Comparison of ENCODE assay signal across 20 cellular contexts in the genomic region with DNA sequence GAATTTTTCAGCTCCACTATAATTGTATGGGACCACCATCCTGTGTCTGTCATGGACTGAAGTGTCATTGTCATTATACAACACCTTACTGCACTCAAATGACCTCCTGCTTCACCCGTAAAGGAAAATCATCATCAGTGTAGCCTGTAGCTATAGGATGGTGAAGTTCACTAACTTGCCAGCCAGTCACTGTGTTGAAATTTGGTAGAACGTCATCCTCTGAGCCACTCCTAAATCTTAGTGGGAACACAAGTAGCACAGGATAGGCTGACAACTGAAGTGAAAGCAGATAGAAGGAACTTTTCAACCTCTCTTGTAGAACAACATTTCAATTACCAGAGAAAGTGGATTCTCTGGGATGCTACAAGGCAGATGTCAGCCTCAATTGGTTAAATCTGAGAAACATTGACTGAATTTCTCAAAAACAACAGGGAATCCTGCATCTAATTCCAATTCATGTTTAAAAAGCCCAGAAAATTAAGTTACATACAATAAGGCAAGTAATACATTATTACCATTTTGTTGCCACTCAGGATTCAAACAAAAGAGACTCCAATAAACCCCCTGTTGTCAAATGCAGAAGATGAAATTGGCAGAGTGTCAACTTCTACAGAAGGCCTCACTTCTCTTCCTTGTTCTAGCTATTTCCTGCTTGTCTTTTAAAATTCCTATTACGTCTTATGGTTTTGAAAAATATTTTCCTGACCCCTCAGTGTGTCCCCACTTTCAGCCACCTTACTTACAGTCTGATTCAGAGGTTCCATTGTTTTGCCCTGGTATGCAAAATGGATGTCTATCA.
DNase-seq lines count a peak whose midpoint lies in the region; ATAC-seq, FAIRE-seq and TF ChIP-seq lines count a peak whose summit lies in the region.
"Had no signal": no experiment of that assay in that cellular context is flagged by ENCODE, and none has a peak within 500 bp of the region (broad histone marks: within the 10 kb centered on the region; RNA-seq: fewer than 3 reads in every experiment).

No MANE protein-coding gene starts in this region.

- H3K36me3 ChIP-seq in HCT116 (ENCODE audit: control insufficient read depth in 1 of 2, insufficient read depth in 2 of 2, low read length in 2 of 2) (no peaks in the 10 kb centered on the region), astrocyte (ENCODE audit: insufficient read depth, low read length) (no peaks in the 10 kb centered on the region)
- H3K36me3 ChIP-seq: right atrium auricular region, SJCRH30, thoracic aorta had no signal

- RAD21 ChIA-PET in HCT116 (lab: Charles Lee; ENCODE audit: low non-redundant PET in 1 of 2, low total read pairs in 2 of 2, uncharacterized antibody in 2 of 2, unreplicated experiment in 2 of 2) = no interaction called here

- FAIRE-seq in astrocyte (lab: Jason Lieb, UNC) = no peak

- no peak for TF ChIP-seq POLR2A in HCT116 (IDR thresholded peaks at IDR 0.05; ENCODE audit: borderline replicate concordance, extremely low read depth, insufficient read depth, insufficient read length)

- POLR2A ChIA-PET in HCT116 (lab: Charles Lee) = no interaction called here

- H3K4me1 ChIP-seq in HCT116 (ENCODE audit: control insufficient read depth in 1 of 2, insufficient read depth in 2 of 2, low read length in 2 of 2) (peaks cover 6 to 10% of the 10 kb centered on the region in 2 experiments), astrocyte (ENCODE audit: insufficient read depth, low read length) (peaks cover 33% of the 10 kb centered on the region)
- H3K4me1 ChIP-seq: right atrium auricular region, SJCRH30 had no signal

- CTCF ChIA-PET in HCT116 (lab: Charles Lee) = no interaction called here

- H3K9me3 ChIP-seq in HCT116 (ENCODE audit: control insufficient read depth in 1 of 2, insufficient read depth in 1 of 2, low read depth in 1 of 2, low read length in 2 of 2) = no peaks in the 10 kb centered on the region
- no peaks in the 10 kb centered on the region for H3K9me3 ChIP-seq in astrocyte (ENCODE audit: insufficient read depth, low read depth, low read length)
- H3K9me3 ChIP-seq: right atrium auricular region, SJCRH30, thoracic aorta had no signal

- intact Hi-C loops in HCT116 (cut with micrococcal nuclease) = no loop called here
- intact Hi-C loops in left colon (cut with DNase I, micrococcal nuclease) = no loop called here

- H2AFZ ChIP-seq in HCT116 (ENCODE audit: low read depth, low read length, poor library complexity, severe bottlenecking) (peak overlapping the region; percentile 78), astrocyte (ENCODE audit: low read depth, low read length) (no peak overlapping the region)

- H3K36me3 Mint-ChIP-seq in astrocyte (ENCODE audit: low read depth, unreplicated experiment) = no peaks in the 10 kb centered on the region

- no peaks in the 10 kb centered on the region for H3K79me2 ChIP-seq in HCT116 (ENCODE audit: insufficient read depth, low read length)
- H3K79me2 ChIP-seq in astrocyte (ENCODE audit: insufficient read depth, low read length) = no peaks in the 10 kb centered on the region

- no peak overlapping the region for H3K4me2 ChIP-seq in HCT116 (ENCODE audit: low read length)
- no peak overlapping the region for H3K4me2 ChIP-seq in astrocyte (ENCODE audit: low read length)

- TF ChIP-seq CTCF in HCT116 (IDR thresholded peaks at IDR 0.05 in 2 of 3, conservative IDR thresholded peaks at IDR 0.05 in 1 of 3; ENCODE audit: borderline replicate concordance in 1 of 3, insufficient read depth in 1 of 3, low read depth in 2 of 3, low read length in 2 of 3) = no peak
- TF ChIP-seq CTCF in astrocyte (IDR thresholded peaks at IDR 0.05; ENCODE audit: insufficient read depth, low read depth, low read length) = no peak

- no peaks in the 10 kb centered on the region for H3K27me3 Mint-ChIP-seq in astrocyte (ENCODE audit: low read depth, unreplicated experiment)
- H3K27me3 Mint-ChIP-seq: activated CD4-positive, alpha-beta T cell treated with anti-CD3 and anti-CD28 coated beads, Interleukin-2, amount 10 ng/mL, durations not matched to agents 7 days and 5 days had no signal

- H3K27ac ChIP-seq in HCT116 (ENCODE audit: low read depth, low read length) (no peak overlapping the region), astrocyte (ENCODE audit: low read depth, low read length) (peak overlapping the region; percentile 30), caudate nucleus (ENCODE audit: low read depth, low read length) (no peak overlapping the region)
- H3K27ac ChIP-seq: HL-60, right atrium auricular region, SJCRH30, thoracic aorta had no signal

- H3K4me3 ChIP-seq in HCT116 (replicated peaks in 1 of 2; ENCODE audit: low read depth in 1 of 2, low read length in 2 of 2) (no peak overlapping the region), astrocyte (ENCODE audit: insufficient read depth, low read depth, low read length) (no peak overlapping the region)
- H3K4me3 ChIP-seq: right atrium auricular region, SJCRH30, thoracic aorta had no signal

- BruUV-seq in HCT116 (replicated peaks; lab: Mats Ljungman, UMichigan) = no TSS peak

- no peaks in the 10 kb centered on the region for H3K9me2 ChIP-seq in HCT116 (ENCODE audit: insufficient read depth)

- H3K9ac ChIP-seq in HCT116 (ENCODE audit: low read length) (no peak overlapping the region), astrocyte (ENCODE audit: low read length) (no peak overlapping the region)

- peak; percentile 45 for DNase-seq in Ammon's horn (ENCODE audit: low spot score)
- no peak for DNase-seq in HCT116 (ENCODE audit: low read depth, low spot score)
- DNase-seq in astrocyte (ENCODE audit: low read depth) = no peak
- DNase-seq in left colon = no peak
- no peak for DNase-seq in ecto neural progenitor cell (ENCODE audit: low spot score)
- DNase-seq in caudate nucleus (lab: John Stamatoyannopoulos, UW) = no peak
- DNase-seq: activated CD4-positive, alpha-beta T cell treated with anti-CD3 and anti-CD28 coated beads, Interleukin-2, amount 10 ng/mL, durations not matched to agents 7 days and 5 days; activated CD8-positive, alpha-beta memory T cell treated with anti-CD3 and anti-CD28 coated beads, Interleukin-2, amount 50 U/mL, for 4 hours; activated effector memory CD4-positive, alpha-beta T cell treated with Interleukin-2 at 50 U/mL for 16 hours; effector CD4-positive, alpha-beta T cell; HCEC 1CT; left ventricle myocardium superior; NCI-H2081 treated with DMSO at 0.1 percent for 48 hours; SJCRH30; stimulated activated CD4-positive, alpha-beta T cell treated with anti-CD3 and anti-CD28 coated beads, Interleukin-15, amount 100 ng/mL, for 24 hours had no signal

- no peaks in the 10 kb centered on the region for H3K9me3 Mint-ChIP-seq in astrocyte (ENCODE audit: unreplicated experiment)
- H3K9me3 Mint-ChIP-seq: T-helper 1 cell treated with Interleukin-12 subunit alpha and Interleukin-12 subunit beta and Interleukin-4 antibody, amounts not matched to agents 30 μg/mL and 1 μg/mL, for 36 hours had no signal

- no peaks in the 10 kb centered on the region for H4K20me1 ChIP-seq in HCT116 (ENCODE audit: insufficient read depth)
- no peaks in the 10 kb centered on the region for H4K20me1 ChIP-seq in astrocyte (ENCODE audit: insufficient read depth, low read length)

- H3K4me3 Mint-ChIP-seq in astrocyte (ENCODE audit: unreplicated experiment) = no peak overlapping the region
- H3K4me3 Mint-ChIP-seq: activated CD4-positive, alpha-beta T cell treated with anti-CD3 and anti-CD28 coated beads, Interleukin-2, amount 10 ng/mL, durations not matched to agents 7 days and 5 days; T-helper 1 cell treated with Interleukin-12 subunit alpha and Interleukin-12 subunit beta and Interleukin-4 antibody, amounts not matched to agents 30 μg/mL and 1 μg/mL, for 36 hours had no signal

- peaks cover 22% of the 10 kb centered on the region for H3K4me1 Mint-ChIP-seq in astrocyte (ENCODE audit: low read depth, unreplicated experiment)
- H3K4me1 Mint-ChIP-seq: activated CD4-positive, alpha-beta T cell treated with anti-CD3 and anti-CD28 coated beads, Interleukin-2, amount 10 ng/mL, durations not matched to agents 7 days and 5 days had no signal

- no peak overlapping the region for H3K27ac Mint-ChIP-seq in astrocyte (ENCODE audit: unreplicated experiment)
- H3K27ac Mint-ChIP-seq: activated CD4-positive, alpha-beta T cell treated with anti-CD3 and anti-CD28 coated beads, Interleukin-2, amount 10 ng/mL, durations not matched to agents 7 days and 5 days; T-helper 1 cell treated with Interleukin-12 subunit alpha and Interleukin-12 subunit beta and Interleukin-4 antibody, amounts not matched to agents 30 μg/mL and 1 μg/mL, for 36 hours had no signal

- ATAC-seq in HCT116 (no peak), left colon (peak; percentile 58), HG03159 (IDR thresholded peaks at IDR 0.05; ENCODE audit: unreplicated experiment) (no peak)

- no peaks in the 10 kb centered on the region for H3K27me3 ChIP-seq in HCT116 (ENCODE audit: insufficient read depth, low read length)
- H3K27me3 ChIP-seq in astrocyte (ENCODE audit: insufficient read depth, low read length) = no peaks in the 10 kb centered on the region
- H3K27me3 ChIP-seq: right atrium auricular region, SJCRH30 had no signal

- TF ChIP-seq RAD21 in HCT116 (IDR thresholded peaks at IDR 0.05; ENCODE audit: low read depth) = no peak

TF ChIP-seq in HCT116, 20 proteins besides CTCF, POLR2A, EP300 and RAD21 (continues in another document):
- TF ChIP-seq EGR1 (IDR thresholded peaks at IDR 0.05; ENCODE audit: low read depth) = no peak
- TF ChIP-seq, protein P1, sequence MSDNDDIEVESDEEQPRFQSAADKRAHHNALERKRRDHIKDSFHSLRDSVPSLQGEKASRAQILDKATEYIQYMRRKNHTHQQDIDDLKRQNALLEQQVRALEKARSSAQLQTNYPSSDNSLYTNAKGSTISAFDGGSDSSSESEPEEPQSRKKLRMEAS (IDR thresholded peaks at IDR 0.05) = no peak
- no peak for TF ChIP-seq SRF (IDR thresholded peaks at IDR 0.05; ENCODE audit: low read depth)
- TF ChIP-seq ZNF274 (IDR thresholded peaks at IDR 0.05; ENCODE audit: low read depth, low read length) = no peak
- TF ChIP-seq CEBPB (IDR thresholded peaks at IDR 0.05; ENCODE audit: low read depth) = no peak
- TF ChIP-seq ELF1 (IDR thresholded peaks at IDR 0.05; ENCODE audit: borderline replicate concordance, low read depth) = no peak
- no peak for TF ChIP-seq FOSL1 (IDR thresholded peaks at IDR 0.05; ENCODE audit: low read depth)
- TF ChIP-seq EZH2phosphoT487 (IDR thresholded peaks at IDR 0.05; ENCODE audit: borderline replicate concordance) = no peak
- no peak for TF ChIP-seq SIN3A (IDR thresholded peaks at IDR 0.05; ENCODE audit: low read depth)
